In the genomic region with DNA sequence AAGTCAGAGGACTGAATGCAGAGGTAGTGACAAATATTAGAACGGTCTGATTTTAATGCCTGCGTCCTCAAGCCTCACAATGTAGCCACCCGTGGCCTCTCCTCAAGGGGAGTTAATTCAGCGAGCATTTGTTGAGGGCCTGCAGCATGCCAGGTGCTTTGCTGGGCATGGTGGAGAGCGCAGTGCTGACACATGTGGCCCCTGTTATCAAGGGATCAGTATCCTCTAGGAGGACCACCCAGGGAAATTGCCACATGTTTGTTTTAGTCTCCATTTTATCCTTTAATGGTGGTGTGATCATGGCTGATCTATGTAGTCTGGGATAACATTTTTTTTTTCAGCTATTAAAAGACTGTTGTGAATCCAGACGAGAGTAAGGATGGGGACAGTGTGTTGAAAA, we compare ENCODE assay signal across 18 cellular contexts. TPM values are rescaled to one million over a fixed set of nuclear protein-coding genes. Genes with fewer than 3 reads are reported as not detected.
DNase-seq lines count a peak whose midpoint lies in the region; ATAC-seq, FAIRE-seq and TF ChIP-seq lines count a peak whose summit lies in the region.
"Had no signal": no experiment of that assay in that cellular context is flagged by ENCODE, and none has a peak within 500 bp of the region (broad histone marks: within the 10 kb centered on the region; RNA-seq: fewer than 3 reads in every experiment).

No MANE protein-coding gene starts in this region.

- peaks cover 37% of the 10 kb centered on the region for H3K4me1 Mint-ChIP-seq in astrocyte (ENCODE audit: low read depth, unreplicated experiment)

- H3K9me3 Mint-ChIP-seq in astrocyte (ENCODE audit: unreplicated experiment), result no peaks in the 10 kb centered on the region
- H3K9me3 Mint-ChIP-seq: dendritic cell treated with granulocyte-macrophage colony-stimulating factor and Interleukin-4, amounts not matched to agents 40 ng/mL and 50 ng/mL, for 4 days had no signal

- H3K79me2 ChIP-seq in Loucy (ENCODE audit: insufficient read depth, low read length), result no peaks in the 10 kb centered on the region
- no peaks in the 10 kb centered on the region for H3K79me2 ChIP-seq in astrocyte (ENCODE audit: insufficient read depth, low read length)

- no peak for TF ChIP-seq POLR2A in sigmoid colon (IDR thresholded peaks at IDR 0.05)

- H3K9ac ChIP-seq in Loucy (ENCODE audit: low read depth, low read length, poor library complexity, severe bottlenecking), result peak overlapping the region; percentile 73
- no peak overlapping the region for H3K9ac ChIP-seq in astrocyte (ENCODE audit: low read length)

- H3K27ac ChIP-seq in astrocyte (ENCODE audit: low read depth, low read length) (no peak overlapping the region), sigmoid colon (peak overlapping the region in 3 of 4 donors; percentile 23 to 37 (median 32))
- H3K27ac ChIP-seq: cardiac muscle cell, lower lobe of right lung, pancreas had no signal

- H3K4me2 ChIP-seq in Loucy (ENCODE audit: low read depth, low read length, poor library complexity, severe bottlenecking) (peak overlapping the region; percentile 68), astrocyte (ENCODE audit: low read length) (peak overlapping the region; percentile 63)

- WGBS in sigmoid colon, 2 donors, result 92% methylated on average over 6 of the region's 6 CpGs

- no peak overlapping the region for H3K27ac Mint-ChIP-seq in astrocyte (ENCODE audit: unreplicated experiment)

- no peaks in the 10 kb centered on the region for H4K20me1 ChIP-seq in Loucy (ENCODE audit: insufficient read depth, low read length, poor library complexity, severe bottlenecking)
- no peaks in the 10 kb centered on the region for H4K20me1 ChIP-seq in astrocyte (ENCODE audit: insufficient read depth, low read length)

- ATAC-seq in HG03442 (IDR thresholded peaks at IDR 0.05; ENCODE audit: unreplicated experiment) (no peak), GM19324 (IDR thresholded peaks at IDR 0.05; ENCODE audit: low FRiP score, unreplicated experiment) (no peak)

- H3K36me3 ChIP-seq in Loucy (ENCODE audit: insufficient read depth, low read length), result no peaks in the 10 kb centered on the region
- no peaks in the 10 kb centered on the region for H3K36me3 ChIP-seq in astrocyte (ENCODE audit: insufficient read depth, low read length)
- H3K36me3 ChIP-seq in sigmoid colon, result no peaks in the 10 kb centered on the region
- H3K36me3 ChIP-seq: cardiac muscle cell, lower lobe of right lung, pancreas, upper lobe of left lung had no signal

- DNase-seq in DMS53 (lab: John Stamatoyannopoulos, UW) (peak; percentile 57), DMS53 treated with DMSO at 0.1 percent for 48 hours (lab: John Stamatoyannopoulos, UW; ENCODE audit: unreplicated experiment) (no peak), astrocyte (ENCODE audit: low read depth) (no peak), sigmoid colon (no peak), HuH-7.5 (ENCODE audit: low spot score) (no peak)
- DNase-seq: 8988T; C1 segment of cervical spinal cord; hippocampal formation; pancreas; stimulated activated CD4-positive, alpha-beta T cell treated with anti-CD3 and anti-CD28 coated beads, Interleukin-2, amount 100 ng/mL, for 24 hours had no signal

- TF ChIP-seq CTCF in Loucy (conservative IDR thresholded peaks at IDR 0.05; ENCODE audit: low read length), result no peak
- no peak for TF ChIP-seq CTCF in astrocyte (IDR thresholded peaks at IDR 0.05; ENCODE audit: insufficient read depth, low read depth, low read length)
- no peak for TF ChIP-seq CTCF in sigmoid colon (IDR thresholded peaks at IDR 0.05)

- intact Hi-C loops in sigmoid colon (cut with DNase I), result no loop called here

- H3K4me3 Mint-ChIP-seq in astrocyte (ENCODE audit: unreplicated experiment), result no peak overlapping the region

- no peak overlapping the region for H2AFZ ChIP-seq in Loucy (ENCODE audit: low read length)
- H2AFZ ChIP-seq in astrocyte (ENCODE audit: low read depth, low read length), result no peak overlapping the region

- no peaks in the 10 kb centered on the region for H3K27me3 Mint-ChIP-seq in astrocyte (ENCODE audit: low read depth, unreplicated experiment)

- no peaks in the 10 kb centered on the region for H3K27me3 ChIP-seq in Loucy (ENCODE audit: insufficient read depth, low read length, poor library complexity, severe bottlenecking)
- no peaks in the 10 kb centered on the region for H3K27me3 ChIP-seq in astrocyte (ENCODE audit: insufficient read depth, low read length)
- H3K27me3 ChIP-seq in sigmoid colon, result no peaks in the 10 kb centered on the region
- H3K27me3 ChIP-seq: cardiac muscle cell, pancreas, upper lobe of left lung had no signal

- H3K9me3 ChIP-seq in Loucy (ENCODE audit: insufficient read depth, low read depth, low read length) (no peaks in the 10 kb centered on the region), astrocyte (ENCODE audit: insufficient read depth, low read depth, low read length) (no peaks in the 10 kb centered on the region), sigmoid colon (no peaks in the 10 kb centered on the region)
- H3K9me3 ChIP-seq: lower lobe of right lung, pancreas, upper lobe of left lung had no signal

- H3F3A ChIP-seq in Loucy (ENCODE audit: low read depth), result peaks cover 25% of the 10 kb centered on the region

- H3K9me2 ChIP-seq in Loucy (replicated peaks; ENCODE audit: low read depth, low read length), result no peaks in the 10 kb centered on the region

- peak overlapping the region; percentile 66 for H3K4me3 ChIP-seq in Loucy (ENCODE audit: low read length, poor library complexity, severe bottlenecking)
- no peak overlapping the region for H3K4me3 ChIP-seq in astrocyte (ENCODE audit: insufficient read depth, low read depth, low read length)
- H3K4me3 ChIP-seq in sigmoid colon, result no peak overlapping the region
- H3K4me3 ChIP-seq: cardiac muscle cell, lower lobe of right lung, pancreas, upper lobe of left lung had no signal

- TF ChIP-seq EP300 in sigmoid colon (IDR thresholded peaks at IDR 0.05), result no peak

- H3K4me1 ChIP-seq in Loucy (ENCODE audit: insufficient read depth, low read length, poor library complexity, severe bottlenecking) (peaks cover 83% of the 10 kb centered on the region), astrocyte (ENCODE audit: insufficient read depth, low read length) (peaks cover 7% of the 10 kb centered on the region), sigmoid colon (peaks cover 0 to 10% (median 4%) of the 10 kb centered on the region in 4 donors)
- H3K4me1 ChIP-seq: pancreas had no signal

- no peak for FAIRE-seq in astrocyte (lab: Jason Lieb, UNC)
- FAIRE-seq: islet of Langerhans, pancreas had no signal

- no peaks in the 10 kb centered on the region for H3K36me3 Mint-ChIP-seq in astrocyte (ENCODE audit: low read depth, unreplicated experiment)

RNA-seq across cellular contexts. Expression of gene PMAIP1, which starts 19.2 kb away (rescaled TPM):
- total RNA-seq in astrocyte (91.0 and 98.1 TPM in 2 replicates), sigmoid colon (1 to 10 TPM in 2 of 4 donors, under 1 TPM in 1, not detected in 1; 0.99 to 9.5 (median 1.1) TPM)
- polyA plus RNA-seq in sigmoid colon, result 1 to 10 TPM; 1.8 to 8.8 (median 6.9) TPM
